ENCODE assay signal across 8 cellular contexts in genomic region chr11:93921695-93922468, GRCh38.
DNase-seq lines count a peak whose midpoint lies in the region; ATAC-seq, FAIRE-seq and TF ChIP-seq lines count a peak whose summit lies in the region.

No MANE protein-coding gene starts in this region.

- ATAC-seq in GM18858 (IDR thresholded peaks at IDR 0.05; ENCODE audit: unreplicated experiment), result peak; percentile 60
- peak; percentile 63 for ATAC-seq in HG03439 (IDR thresholded peaks at IDR 0.05; ENCODE audit: unreplicated experiment)

- H3K27me3 ChIP-seq in astrocyte (ENCODE audit: insufficient read depth, low read length), result no peaks in the 10 kb centered on the region
- H3K27me3 ChIP-seq in prostate gland (replicated peaks; ENCODE audit: insufficient read depth), result no peaks in the 10 kb centered on the region

- H3K9ac ChIP-seq in astrocyte (ENCODE audit: low read length), result no peak overlapping the region

- CTCF ChIA-PET in Calu3 (lab: Charles Lee), result interaction anchor here (0.6 to 0.8 kb wide), 5 partner anchors 29 to 262 kb away, joined by 3 read pairs; partner anchors contain the start of gene PANX1

- H2AFZ ChIP-seq in astrocyte (ENCODE audit: low read depth, low read length), result peak overlapping the region; percentile 23

- no TSS peak for BruUV-seq in Calu3 (replicated peaks; lab: Mats Ljungman, UMichigan)

- DNase-seq in Calu3 (peak; percentile 59), NCI-H526 treated with DMSO at 0.1 percent for 48 hours (lab: John Stamatoyannopoulos, UW) (peak; percentile 76), astrocyte (ENCODE audit: low read depth) (peak; percentile 45), left kidney (ENCODE audit: low read depth, low spot score) (peak; percentile 65), putamen (ENCODE audit: low spot score) (no peak), prostate gland (ENCODE audit: low spot score) (no peak)

- H3K27me3 Mint-ChIP-seq in Calu3 (ENCODE audit: unreplicated experiment), result peaks cover 23% of the 10 kb centered on the region
- H3K27me3 Mint-ChIP-seq in astrocyte (ENCODE audit: low read depth, unreplicated experiment), result peaks cover 5% of the 10 kb centered on the region

- H3K9me3 ChIP-seq in astrocyte (ENCODE audit: insufficient read depth, low read depth, low read length) (no peaks in the 10 kb centered on the region), prostate gland (no peaks in the 10 kb centered on the region)

- intact Hi-C loops in Calu3 (cut with micrococcal nuclease; ENCODE audit: unreplicated experiment) (loop anchor here (5.0 kb wide), 3 partner anchors 125 to 260 kb away; no protein-coding TSS in a partner anchor), prostate gland (cut with DNase I) (no loop called here)

- no peaks in the 10 kb centered on the region for H3K36me3 Mint-ChIP-seq in Calu3 (ENCODE audit: insufficient read depth, unreplicated experiment)
- H3K36me3 Mint-ChIP-seq in astrocyte (ENCODE audit: low read depth, unreplicated experiment), result no peaks in the 10 kb centered on the region

- H3K4me3 ChIP-seq in astrocyte (ENCODE audit: insufficient read depth, low read depth, low read length) (no peak overlapping the region), prostate gland (no peak overlapping the region)

- H3K79me2 ChIP-seq in astrocyte (ENCODE audit: insufficient read depth, low read length), result no peaks in the 10 kb centered on the region

- 48% methylated on average over 7 of the region's 7 CpGs for WGBS in prostate gland

- H3K27ac ChIP-seq in astrocyte (ENCODE audit: low read depth, low read length) (no peak overlapping the region), prostate gland (no peak overlapping the region)

- no peak overlapping the region for H3K4me2 ChIP-seq in astrocyte (ENCODE audit: low read length)

- H3K4me1 ChIP-seq in astrocyte (ENCODE audit: insufficient read depth, low read length) (no peaks in the 10 kb centered on the region), prostate gland (replicated peaks) (no peaks in the 10 kb centered on the region)

- H3K9me3 Mint-ChIP-seq in Calu3 (ENCODE audit: low read depth, unreplicated experiment) (peaks cover 5% of the 10 kb centered on the region), astrocyte (ENCODE audit: unreplicated experiment) (peaks cover 2% of the 10 kb centered on the region)

- TF ChIP-seq CTCF in Calu3 (IDR thresholded peaks at IDR 0.05; ENCODE audit: unreplicated experiment) (peak; percentile 59), astrocyte (IDR thresholded peaks at IDR 0.05; ENCODE audit: insufficient read depth, low read depth, low read length) (peak; percentile 70), prostate gland (IDR thresholded peaks at IDR 0.05) (peak in 2 of 4 experiments; percentile 27 to 31)

- peak; percentile 5 for FAIRE-seq in astrocyte (lab: Jason Lieb, UNC)

- no peaks in the 10 kb centered on the region for H4K20me1 ChIP-seq in astrocyte (ENCODE audit: insufficient read depth, low read length)

- H3K4me1 Mint-ChIP-seq in Calu3 (ENCODE audit: low read depth, unreplicated experiment) (no peaks in the 10 kb centered on the region), astrocyte (ENCODE audit: low read depth, unreplicated experiment) (peaks cover 5% of the 10 kb centered on the region)

- TF ChIP-seq POLR2A in prostate gland (IDR thresholded peaks at IDR 0.05), result no peak

- H3K36me3 ChIP-seq in astrocyte (ENCODE audit: insufficient read depth, low read length), result no peaks in the 10 kb centered on the region
- H3K36me3 ChIP-seq in prostate gland, result no peaks in the 10 kb centered on the region

- H3K4me3 Mint-ChIP-seq in Calu3 (ENCODE audit: low read depth, unreplicated experiment) (no peak overlapping the region), astrocyte (ENCODE audit: unreplicated experiment) (no peak overlapping the region)

- H3K27ac Mint-ChIP-seq in Calu3 (ENCODE audit: unreplicated experiment), result no peak overlapping the region
- H3K27ac Mint-ChIP-seq in astrocyte (ENCODE audit: unreplicated experiment), result no peak overlapping the region

Comparison
In these comparisons a context has a peak if more than half of its experiments do, and no peak if none do; other contexts are left out.
1. DNase-seq: peak in Calu3 (single experiment), NCI-H526 treated with DMSO at 0.1 percent for 48 hours (single experiment), astrocyte (single experiment) and left kidney (single experiment); none in putamen (single experiment) and prostate gland (single experiment).